In the genomic region with DNA sequence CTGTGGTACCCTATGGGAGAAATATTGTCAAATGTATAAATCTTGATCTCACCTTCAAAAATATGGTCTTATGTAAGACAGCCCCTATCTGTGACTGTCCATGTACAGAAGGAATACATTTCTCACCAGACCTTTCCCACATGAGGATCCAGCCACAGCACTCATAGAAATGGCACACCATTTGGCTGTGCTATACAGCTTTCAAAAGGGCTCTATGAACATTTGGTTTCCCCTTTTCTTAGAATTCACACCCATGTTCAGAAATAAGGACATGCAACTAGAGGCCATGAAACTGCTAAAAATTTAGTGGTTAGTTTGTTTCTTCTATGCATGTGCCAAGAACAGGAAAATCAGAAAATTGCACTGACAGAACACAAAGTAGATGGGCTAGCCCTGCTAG, we compare ENCODE assay signal across 1 cellular context.
TF ChIP-seq lines count a peak whose summit lies in the region.

No MANE protein-coding gene starts in this region.

TF ChIP-seq in IMR-90, 13 proteins besides CTCF, POLR2A, EP300 and RAD21:
- no peak for TF ChIP-seq RCOR1 (IDR thresholded peaks at IDR 0.05; ENCODE audit: insufficient replicate concordance, low read length)
- no peak for TF ChIP-seq MAZ (IDR thresholded peaks at IDR 0.05; ENCODE audit: borderline replicate concordance, low read depth, low read length)
- no peak for TF ChIP-seq MAFK (IDR thresholded peaks at IDR 0.05; ENCODE audit: low read depth, low read length)
- TF ChIP-seq SMC3 (IDR thresholded peaks at IDR 0.05; ENCODE audit: low read depth, low read length), result no peak
- TF ChIP-seq BHLHE40 (IDR thresholded peaks at IDR 0.05; ENCODE audit: low read depth, low read length), result no peak
- TF ChIP-seq MXI1 (IDR thresholded peaks at IDR 0.05; ENCODE audit: borderline replicate concordance, low read depth, low read length), result no peak
- no peak for TF ChIP-seq RFX5 (IDR thresholded peaks at IDR 0.05; ENCODE audit: low read depth, low read length)
- TF ChIP-seq FOS (IDR thresholded peaks at IDR 0.05; ENCODE audit: low read depth, low read length), result no peak
- TF ChIP-seq CEBPB (IDR thresholded peaks at IDR 0.05; ENCODE audit: low read depth, low read length), result no peak
- TF ChIP-seq, protein P1, sequence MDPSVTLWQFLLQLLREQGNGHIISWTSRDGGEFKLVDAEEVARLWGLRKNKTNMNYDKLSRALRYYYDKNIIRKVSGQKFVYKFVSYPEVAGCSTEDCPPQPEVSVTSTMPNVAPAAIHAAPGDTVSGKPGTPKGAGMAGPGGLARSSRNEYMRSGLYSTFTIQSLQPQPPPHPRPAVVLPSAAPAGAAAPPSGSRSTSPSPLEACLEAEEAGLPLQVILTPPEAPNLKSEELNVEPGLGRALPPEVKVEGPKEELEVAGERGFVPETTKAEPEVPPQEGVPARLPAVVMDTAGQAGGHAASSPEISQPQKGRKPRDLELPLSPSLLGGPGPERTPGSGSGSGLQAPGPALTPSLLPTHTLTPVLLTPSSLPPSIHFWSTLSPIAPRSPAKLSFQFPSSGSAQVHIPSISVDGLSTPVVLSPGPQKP (IDR thresholded peaks at IDR 0.05; ENCODE audit: borderline replicate concordance, low read depth, low read length), result no peak
- no peak for TF ChIP-seq NFE2L2 (IDR thresholded peaks at IDR 0.05; ENCODE audit: low read depth, low read length)
- TF ChIP-seq, protein P2, sequence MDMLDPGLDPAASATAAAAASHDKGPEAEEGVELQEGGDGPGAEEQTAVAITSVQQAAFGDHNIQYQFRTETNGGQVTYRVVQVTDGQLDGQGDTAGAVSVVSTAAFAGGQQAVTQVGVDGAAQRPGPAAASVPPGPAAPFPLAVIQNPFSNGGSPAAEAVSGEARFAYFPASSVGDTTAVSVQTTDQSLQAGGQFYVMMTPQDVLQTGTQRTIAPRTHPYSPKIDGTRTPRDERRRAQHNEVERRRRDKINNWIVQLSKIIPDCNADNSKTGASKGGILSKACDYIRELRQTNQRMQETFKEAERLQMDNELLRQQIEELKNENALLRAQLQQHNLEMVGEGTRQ (IDR thresholded peaks at IDR 0.05; ENCODE audit: low read depth, low read length), result no peak
- no peak for TF ChIP-seq CHD1 (IDR thresholded peaks at IDR 0.05; ENCODE audit: low read depth, low read length)
